In genomic region chr11:114758627-114759026, GRCh38 we compare ENCODE assay signal across 22 cellular contexts.
A peak's percentile ranks its signal among the peaks of the same experiment; 100 is the strongest.
DNase-seq lines count a peak whose midpoint lies in the region; ATAC-seq, FAIRE-seq and TF ChIP-seq lines count a peak whose summit lies in the region.
"Had no signal": no experiment of that assay in that cellular context is flagged by ENCODE, and none has a peak within 500 bp of the region (broad histone marks: within the 10 kb centered on the region; RNA-seq: fewer than 3 reads in every experiment).

No MANE protein-coding gene starts in this region.

- H3K4me3 ChIP-seq in kidney (ENCODE audit: low read length in 2 of 2), result no peak overlapping the region
- H3K4me3 ChIP-seq: BLaER1 treated with 17β-estradiol and CSF1 and Interleukin-3, amounts not matched to agents 10 nM and 100 nM; GM12878 had no signal

- FAIRE-seq in A204.1 (lab: Jason Lieb, UNC), result peak; percentile 91
- FAIRE-seq in TTC549 (lab: Jason Lieb, UNC), result peak; percentile 9
- FAIRE-seq in colon (lab: Jason Lieb, UNC), result peak; percentile 36
- peak; percentile 50 for FAIRE-seq in kidney (lab: Jason Lieb, UNC)
- FAIRE-seq: D721Med, GM12878, GM18507 had no signal

- TF ChIP-seq CTCF in kidney (IDR thresholded peaks at IDR 0.05; ENCODE audit: borderline replicate concordance, extremely low read depth, insufficient read depth), result no peak

- no peaks in the 10 kb centered on the region for H3K4me1 Mint-ChIP-seq in stimulated activated naive CD8-positive, alpha-beta T cell treated with anti-CD3 and anti-CD28 coated beads, Interleukin-15, amount 100 ng/mL, for 72 hours
- no peaks in the 10 kb centered on the region for H3K4me1 Mint-ChIP-seq in natural killer cell treated with Interleukin-12 subunit alpha and Interleukin-12 subunit beta and Interleukin-15 and Interleukin-18, amount 100 ng/mL, for 72 hours (ENCODE audit: low read depth in 2 of 2)
- H3K4me1 Mint-ChIP-seq: B cell had no signal

- no peak overlapping the region for H3K27ac ChIP-seq in kidney (ENCODE audit: low read depth in 2 of 2, low read length in 2 of 2)
- H3K27ac ChIP-seq: 22Rv1; BLaER1 treated with 17β-estradiol and CSF1 and Interleukin-3, amounts not matched to agents 10 nM and 100 nM; C4-2B had no signal

- intact Hi-C loops in kidney (cut with DNase I), result loop anchor here (10.0 kb wide), 1 partner anchor 414 kb away; no protein-coding TSS in a partner anchor

- no peaks in the 10 kb centered on the region for H3K9me3 Mint-ChIP-seq in stimulated activated naive CD8-positive, alpha-beta T cell treated with anti-CD3 and anti-CD28 coated beads, Interleukin-15, amount 100 ng/mL, for 72 hours
- H3K9me3 Mint-ChIP-seq in natural killer cell treated with Interleukin-12 subunit alpha and Interleukin-12 subunit beta and Interleukin-15 and Interleukin-18, amount 100 ng/mL, for 72 hours, result no peaks in the 10 kb centered on the region
- H3K9me3 Mint-ChIP-seq: CD4-positive, alpha-beta T cell; CD8-positive, alpha-beta T cell had no signal

- no peak overlapping the region for H3K9ac ChIP-seq in kidney (ENCODE audit: low read length in 2 of 2)
- H3K9ac ChIP-seq: BLaER1 treated with 17β-estradiol and CSF1 and Interleukin-3, amounts not matched to agents 10 nM and 100 nM had no signal

- no peak for ATAC-seq in stimulated activated naive CD8-positive, alpha-beta T cell treated with anti-CD3 and anti-CD28 coated beads, Interleukin-15, amount 100 ng/mL, for 72 hours
- ATAC-seq in natural killer cell treated with Interleukin-12 subunit alpha and Interleukin-12 subunit beta and Interleukin-15 and Interleukin-18, amount 100 ng/mL, for 72 hours, result no peak
- ATAC-seq: CD8-positive, alpha-beta T cell; GM12878 had no signal

- no peak overlapping the region for H3K4me3 Mint-ChIP-seq in stimulated activated naive CD8-positive, alpha-beta T cell treated with anti-CD3 and anti-CD28 coated beads, Interleukin-15, amount 100 ng/mL, for 72 hours
- no peak overlapping the region for H3K4me3 Mint-ChIP-seq in natural killer cell treated with Interleukin-12 subunit alpha and Interleukin-12 subunit beta and Interleukin-15 and Interleukin-18, amount 100 ng/mL, for 72 hours
- H3K4me3 Mint-ChIP-seq: B cell; CD4-positive, alpha-beta T cell; CD8-positive, alpha-beta T cell had no signal

- H3K27ac Mint-ChIP-seq in stimulated activated naive CD8-positive, alpha-beta T cell treated with anti-CD3 and anti-CD28 coated beads, Interleukin-15, amount 100 ng/mL, for 72 hours, result no peak overlapping the region
- no peak overlapping the region for H3K27ac Mint-ChIP-seq in natural killer cell treated with Interleukin-12 subunit alpha and Interleukin-12 subunit beta and Interleukin-15 and Interleukin-18, amount 100 ng/mL, for 72 hours
- H3K27ac Mint-ChIP-seq: B cell; CD4-positive, alpha-beta T cell; CD8-positive, alpha-beta T cell had no signal

- no peaks in the 10 kb centered on the region for H3K27me3 Mint-ChIP-seq in stimulated activated naive CD8-positive, alpha-beta T cell treated with anti-CD3 and anti-CD28 coated beads, Interleukin-15, amount 100 ng/mL, for 72 hours
- H3K27me3 Mint-ChIP-seq in natural killer cell treated with Interleukin-12 subunit alpha and Interleukin-12 subunit beta and Interleukin-15 and Interleukin-18, amount 100 ng/mL, for 72 hours, result peaks cover 10 to 14% of the 10 kb centered on the region in 2 donors
- H3K27me3 Mint-ChIP-seq: B cell had no signal

- H3K36me3 ChIP-seq in kidney (ENCODE audit: control insufficient read depth in 1 of 2, insufficient read depth in 2 of 2, low read length in 2 of 2), result no peaks in the 10 kb centered on the region
- H3K36me3 ChIP-seq: BLaER1 treated with 17β-estradiol and CSF1 and Interleukin-3, amounts not matched to agents 10 nM and 100 nM had no signal

- no peaks in the 10 kb centered on the region for H3K36me3 Mint-ChIP-seq in natural killer cell treated with Interleukin-12 subunit alpha and Interleukin-12 subunit beta and Interleukin-15 and Interleukin-18, amount 100 ng/mL, for 72 hours
- H3K36me3 Mint-ChIP-seq: CD8-positive, alpha-beta T cell had no signal

- H3K9me3 ChIP-seq in kidney (ENCODE audit: control insufficient read depth in 1 of 2, low read length in 2 of 2), result no peaks in the 10 kb centered on the region
- H3K9me3 ChIP-seq: BLaER1 treated with 17β-estradiol and CSF1 and Interleukin-3, amounts not matched to agents 10 nM and 100 nM; Caco-2 had no signal

- DNase-seq in kidney (no peak), anterior cingulate cortex (lab: John Stamatoyannopoulos, UW) (no peak)
- DNase-seq in stimulated activated naive CD8-positive, alpha-beta T cell treated with anti-CD3 and anti-CD28 coated beads, Interleukin-15, amount 100 ng/mL, for 72 hours, result no peak
- DNase-seq in natural killer cell treated with Interleukin-12 subunit alpha and Interleukin-12 subunit beta and Interleukin-15 and Interleukin-18, amount 100 ng/mL, for 72 hours (ENCODE audit: low spot score), result no peak
- DNase-seq: ACHN; AML-193; Caco-2; Calu3; CD4-positive, alpha-beta T cell; CD8-positive, alpha-beta T cell; DMS79 treated with DMSO at 0.1 percent for 48 hours; GDM1 had no signal

- H3K4me1 ChIP-seq in kidney (ENCODE audit: control insufficient read depth in 1 of 2, insufficient read depth in 1 of 2, low read depth in 1 of 2, low read length in 2 of 2), result no peaks in the 10 kb centered on the region
- H3K4me1 ChIP-seq: BLaER1 treated with 17β-estradiol and CSF1 and Interleukin-3, amounts not matched to agents 10 nM and 100 nM; Caco-2 had no signal
